1 cellular context compared by ENCODE assay signal in the genomic region with DNA sequence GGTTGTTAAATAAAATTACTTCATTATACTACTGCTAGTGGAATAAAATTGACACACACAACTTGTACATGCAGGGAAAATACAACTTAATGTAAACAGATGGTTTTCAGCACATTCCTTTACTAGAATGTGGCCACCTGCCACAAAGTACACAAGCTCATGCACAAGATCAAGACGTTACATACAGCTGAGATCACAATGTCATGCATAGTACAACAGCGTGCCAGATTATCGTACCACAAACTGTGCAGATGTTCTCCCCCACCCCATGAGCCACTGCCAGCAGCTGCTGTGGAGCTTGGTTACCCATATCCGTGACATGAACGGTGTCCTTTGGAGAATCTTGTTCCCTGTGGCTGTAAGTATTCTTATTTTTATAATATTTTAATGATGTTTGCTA.
A peak's percentile ranks its signal among the peaks of the same experiment; 100 is the strongest.
TF ChIP-seq lines count a peak whose summit lies in the region.

No MANE protein-coding gene starts in this region.

TF ChIP-seq in IMR-90, 13 proteins besides CTCF, POLR2A, EP300 and RAD21:
- peak; percentile 73; the same call in 1 of the 2 replicates for TF ChIP-seq BHLHE40 (IDR thresholded peaks at IDR 0.05; ENCODE audit: low read depth, low read length)
- TF ChIP-seq, protein P1, sequence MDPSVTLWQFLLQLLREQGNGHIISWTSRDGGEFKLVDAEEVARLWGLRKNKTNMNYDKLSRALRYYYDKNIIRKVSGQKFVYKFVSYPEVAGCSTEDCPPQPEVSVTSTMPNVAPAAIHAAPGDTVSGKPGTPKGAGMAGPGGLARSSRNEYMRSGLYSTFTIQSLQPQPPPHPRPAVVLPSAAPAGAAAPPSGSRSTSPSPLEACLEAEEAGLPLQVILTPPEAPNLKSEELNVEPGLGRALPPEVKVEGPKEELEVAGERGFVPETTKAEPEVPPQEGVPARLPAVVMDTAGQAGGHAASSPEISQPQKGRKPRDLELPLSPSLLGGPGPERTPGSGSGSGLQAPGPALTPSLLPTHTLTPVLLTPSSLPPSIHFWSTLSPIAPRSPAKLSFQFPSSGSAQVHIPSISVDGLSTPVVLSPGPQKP (IDR thresholded peaks at IDR 0.05; ENCODE audit: borderline replicate concordance, low read depth, low read length) = no peak
- TF ChIP-seq CHD1 (IDR thresholded peaks at IDR 0.05; ENCODE audit: low read depth, low read length) = no peak
- no peak for TF ChIP-seq MAZ (IDR thresholded peaks at IDR 0.05; ENCODE audit: borderline replicate concordance, low read depth, low read length)
